In the genomic region with DNA sequence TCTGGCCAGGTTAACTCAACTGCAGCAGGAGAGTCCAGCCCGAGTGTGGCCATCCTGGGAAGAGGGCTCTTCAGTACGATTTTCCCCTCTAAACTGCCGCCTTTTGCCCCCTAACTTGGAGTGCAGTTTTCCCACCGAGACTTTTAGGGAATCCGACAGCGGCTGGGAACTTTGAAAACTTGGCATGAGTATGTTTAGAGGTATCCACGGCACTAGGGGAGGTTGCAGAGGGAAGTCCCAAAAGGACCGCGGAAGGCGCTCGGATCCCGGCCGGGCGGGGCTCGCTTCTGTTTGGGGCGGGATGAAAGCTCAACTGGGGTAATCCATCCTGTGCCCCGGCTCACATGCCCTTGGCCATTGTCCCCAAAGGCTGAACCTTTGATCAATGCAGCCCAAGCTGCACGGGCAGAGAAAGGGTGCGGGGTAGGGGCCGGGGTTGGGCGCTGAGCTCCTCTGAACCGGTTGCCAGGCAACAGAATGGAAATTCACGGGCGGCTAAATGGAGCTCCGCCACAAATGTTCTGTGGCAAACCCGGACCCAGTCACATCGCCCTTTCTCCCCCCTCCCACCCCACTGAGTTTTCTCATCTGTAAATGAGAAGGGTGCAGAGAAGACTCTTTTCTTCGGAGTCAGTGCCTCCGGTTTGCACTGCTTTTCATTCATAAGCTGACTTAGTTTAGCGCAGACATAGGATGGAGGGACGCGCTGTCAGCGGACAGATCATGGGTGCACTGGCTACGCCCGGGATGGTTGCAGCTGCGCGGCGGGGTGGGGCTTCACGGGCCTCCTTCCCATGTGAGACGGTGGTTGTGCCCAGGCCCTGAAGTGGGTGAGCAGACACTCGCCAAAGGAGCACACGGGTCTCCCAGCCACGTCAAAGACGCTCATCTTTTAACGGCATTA, we compare ENCODE assay signal across 8 cellular contexts. TPM values are rescaled to one million over a fixed set of nuclear protein-coding genes. Genes with fewer than 3 reads are reported as not detected.
A peak's percentile ranks its signal among the peaks of the same experiment; 100 is the strongest.
DNase-seq lines count a peak whose midpoint lies in the region; ATAC-seq and TF ChIP-seq lines count a peak whose summit lies in the region.

No MANE protein-coding gene starts in this region.

- no peaks in the 10 kb centered on the region for H3K9me3 ChIP-seq in MG63

- no peaks in the 10 kb centered on the region for H3K36me3 ChIP-seq in MG63

- H3K9me3 Mint-ChIP-seq in activated naive CD4-positive, alpha-beta T cell treated with anti-CD3 and anti-CD28 coated beads, Interleukin-2, amount 50 U/mL, for 72 hours: no peaks in the 10 kb centered on the region

- DNase-seq in G401 (ENCODE audit: low spot score): peak; percentile 20
- no peak for DNase-seq in LNCaP clone FGC (ENCODE audit: low read depth)
- DNase-seq in activated naive CD4-positive, alpha-beta T cell treated with anti-CD3 and anti-CD28 coated beads, Interleukin-2, amount 50 U/mL, for 72 hours (ENCODE audit: low spot score in 2 of 2): peak in 1 of 2 donors; percentile 15
- DNase-seq in hepatic stellate cell (ENCODE audit: low spot score): peak; percentile 36
- DNase-seq in sciatic nerve (ENCODE audit: low spot score): no peak
- DNase-seq in MG63: no peak
- no peak for DNase-seq in ACHN

- in situ Hi-C loops in G401 (cut with HindIII; ENCODE audit: low sequenced_read_pairs): no loop called here
- in situ Hi-C loops in ACHN (cut with HindIII; ENCODE audit: low pct_ligation_motif_present, low pct_unique_long_range_greater_than_20kb, low sequenced_read_pairs): no loop called here

- H3K27me3 ChIP-seq in MG63: peaks cover 46% of the 10 kb centered on the region

- H3K27ac Mint-ChIP-seq in activated naive CD4-positive, alpha-beta T cell treated with anti-CD3 and anti-CD28 coated beads, Interleukin-2, amount 50 U/mL, for 72 hours: no peak overlapping the region

- intact Hi-C loops in sciatic nerve (cut with DNase I): no loop called here

- H3K4me3 ChIP-seq in LNCaP clone FGC (ENCODE audit: low read depth, low read length): 0 out of 2 replicates have a peak overlapping the region, but pooled peaks have one; percentile 4
- no peak overlapping the region for H3K4me3 ChIP-seq in MG63

- peak; percentile 17 to 32 for ATAC-seq in activated naive CD4-positive, alpha-beta T cell treated with anti-CD3 and anti-CD28 coated beads, Interleukin-2, amount 50 U/mL, for 72 hours
- ATAC-seq in sciatic nerve (peak; percentile 46), GM21381 (IDR thresholded peaks at IDR 0.05; ENCODE audit: unreplicated experiment) (no peak)

- no peak for TF ChIP-seq CTCF in LNCaP clone FGC (IDR thresholded peaks at IDR 0.05; ENCODE audit: control insufficient read depth, extremely low read depth, insufficient read depth)

- H3K36me3 Mint-ChIP-seq in activated naive CD4-positive, alpha-beta T cell treated with anti-CD3 and anti-CD28 coated beads, Interleukin-2, amount 50 U/mL, for 72 hours: peaks cover 0 to 5% of the 10 kb centered on the region in 2 donors

RNA-seq across cellular contexts. Expression of gene BMP6, which starts 2.3 kb away (rescaled TPM):
- 5.5 and 13.4 TPM in 2 replicates for total RNA-seq in G401 (2014; rRNA removed; shearing (Covaris generic))
- not detected for total RNA-seq in activated naive CD4-positive, alpha-beta T cell treated with anti-CD3 and anti-CD28 coated beads, Interleukin-2, amount 50 U/mL, for 72 hours
- 9.0 TPM for total RNA-seq in sciatic nerve
- total RNA-seq in MG63 (2014; rRNA removed; shearing (Covaris generic); ENCODE audit: low replicate concordance): 0.74 and 0.82 TPM in 2 replicates

Comparison
In these comparisons a context has a peak if more than half of its experiments do, and no peak if none do; other contexts are left out.
1. DNase-seq: peak in G401 (single experiment) and hepatic stellate cell (single experiment); none in LNCaP clone FGC (single experiment), sciatic nerve (single experiment), MG63 (single experiment) and ACHN (single experiment).